ENCODE assay signal across 8 cellular contexts in the genomic region with DNA sequence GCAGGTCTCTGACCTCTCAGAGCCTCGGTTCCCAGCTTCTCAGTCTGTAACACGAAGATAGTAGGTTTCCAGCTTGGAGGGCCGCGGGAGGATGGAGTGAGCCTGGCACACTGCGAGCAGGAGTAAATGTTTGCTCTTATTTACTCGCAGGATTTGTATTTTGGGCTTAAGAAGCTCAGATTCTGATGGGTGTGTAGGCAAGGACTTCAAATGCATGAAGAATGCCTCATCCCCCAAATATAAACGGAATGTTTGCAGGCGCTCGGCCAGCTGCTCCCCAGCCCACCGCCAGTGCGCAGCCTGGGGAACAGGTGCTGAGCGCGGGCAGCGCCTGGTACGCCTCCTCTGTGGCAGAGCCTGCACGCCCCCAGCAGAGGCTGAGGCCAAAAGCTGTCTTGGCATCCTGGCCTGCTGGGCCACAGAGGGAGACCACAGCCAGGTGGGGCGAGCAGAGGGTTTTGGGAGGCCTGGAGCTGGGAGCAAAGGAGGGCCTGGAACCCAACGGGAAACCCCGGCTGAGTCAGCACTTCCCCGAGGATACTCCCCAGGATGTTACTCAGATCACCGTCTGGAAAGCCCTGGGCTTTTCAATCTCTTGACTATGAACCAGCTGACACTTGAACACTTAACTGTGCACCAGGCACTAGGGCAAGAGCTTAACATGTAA. TPM values are rescaled to one million over a fixed set of nuclear protein-coding genes. Genes with fewer than 3 reads are reported as not detected.
A peak's percentile ranks its signal among the peaks of the same experiment; 100 is the strongest.
DNase-seq lines count a peak whose midpoint lies in the region; ATAC-seq and TF ChIP-seq lines count a peak whose summit lies in the region.

No MANE protein-coding gene starts in this region.

- H3K4me3 ChIP-seq in BLaER1 (peak overlapping the region; percentile 31; the same call in 1 of the 2 replicates), Karpas-422 (ENCODE audit: low read length) (no peak overlapping the region), brain microvascular endothelial cell (ENCODE audit: low read depth, low read length) (no peak overlapping the region), mesodermal cell (ENCODE audit: extremely low read depth, insufficient read depth, low read length, poor library complexity, severe bottlenecking) (no peak overlapping the region), uterus (no peak overlapping the region)

- H3K4me1 ChIP-seq in BLaER1 (peaks cover 100% of the 10 kb centered on the region), Karpas-422 (ENCODE audit: low read length) (peaks cover 80% of the 10 kb centered on the region), mesodermal cell (ENCODE audit: control insufficient read depth, insufficient read depth, low read length, poor library complexity, severe bottlenecking) (peaks cover 65% of the 10 kb centered on the region), uterus (peaks cover 14 to 42% of the 10 kb centered on the region in 2 donors)

- DNase-seq in Karpas-422 (no peak), brain microvascular endothelial cell (peak; percentile 79), uterus (peak; percentile 67 to 69), NCI-H2029 treated with DMSO at 0.1 percent for 48 hours (lab: John Stamatoyannopoulos, UW) (no peak), NCI-H146 (lab: John Stamatoyannopoulos, UW) (no peak)

- peaks cover 63% of the 10 kb centered on the region for H4K20me1 ChIP-seq in BLaER1
- peaks cover 13% of the 10 kb centered on the region; the same call in 1 of the 2 replicates for H4K20me1 ChIP-seq in Karpas-422 (ENCODE audit: insufficient read depth, low read depth, low read length)

- no peak for ATAC-seq in HG02759 (IDR thresholded peaks at IDR 0.05; ENCODE audit: unreplicated experiment)

- in situ Hi-C loops in brain microvascular endothelial cell (cut with HindIII; ENCODE audit: low pct_ligation_motif_present, low sequenced_read_pairs), result no loop called here

- H3K9me3 ChIP-seq in BLaER1, result no peaks in the 10 kb centered on the region
- H3K9me3 ChIP-seq in Karpas-422 (ENCODE audit: low read length), result no peaks in the 10 kb centered on the region
- H3K9me3 ChIP-seq in mesodermal cell (ENCODE audit: control insufficient read depth, low read length), result no peaks in the 10 kb centered on the region
- H3K9me3 ChIP-seq in uterus, result no peaks in the 10 kb centered on the region

- H3K27me3 ChIP-seq in BLaER1 (no peaks in the 10 kb centered on the region), Karpas-422 (ENCODE audit: low read length) (no peaks in the 10 kb centered on the region), brain microvascular endothelial cell (replicated peaks) (no peaks in the 10 kb centered on the region), uterus (no peaks in the 10 kb centered on the region)

- no peaks in the 10 kb centered on the region for H3K9me2 ChIP-seq in Karpas-422 (replicated peaks; ENCODE audit: insufficient read depth, low read length)

- TF ChIP-seq CTCF in brain microvascular endothelial cell (IDR thresholded peaks at IDR 0.05; ENCODE audit: low read depth, low read length, missing control alignments) (no peak), uterus (IDR thresholded peaks at IDR 0.05) (no peak)

- H3K27ac ChIP-seq in BLaER1 (peak overlapping the region; percentile 92), Karpas-422 (ENCODE audit: low read length) (peak overlapping the region; percentile 75), brain microvascular endothelial cell (peak overlapping the region; percentile 76), mesodermal cell (ENCODE audit: low read depth, low read length, severe bottlenecking) (peak overlapping the region; percentile 90), uterus (peak overlapping the region; percentile 77 to 86)

- H3K79me2 ChIP-seq in Karpas-422 (ENCODE audit: low read length), result peaks cover 70% of the 10 kb centered on the region

- intact Hi-C loops in uterus (cut with DNase I; ENCODE audit: low total_unique reads), result no loop called here

- H3K4me2 ChIP-seq in BLaER1, result peak overlapping the region; percentile 97
- peak overlapping the region; percentile 50 for H3K4me2 ChIP-seq in Karpas-422 (ENCODE audit: low read depth, low read length, poor library complexity, severe bottlenecking)

- no peak for TF ChIP-seq POLR2A in uterus (IDR thresholded peaks at IDR 0.05)

- 95 to 97% methylated on average over 19 to 21 of the region's 21 CpGs for WGBS in mesodermal cell (ENCODE audit: insufficient coverage in 2 of 2), 2 experiments

- H3K9ac ChIP-seq in BLaER1 (peak overlapping the region; percentile 81), Karpas-422 (ENCODE audit: low read length) (peak overlapping the region; percentile 30)

- H2AFZ ChIP-seq in Karpas-422 (ENCODE audit: low read length), result no peak overlapping the region

- H3K36me3 ChIP-seq in BLaER1 (peaks cover 59% of the 10 kb centered on the region), Karpas-422 (ENCODE audit: insufficient read depth, low read length) (peaks cover 19% of the 10 kb centered on the region), brain microvascular endothelial cell (replicated peaks) (peaks cover 28% of the 10 kb centered on the region), mesodermal cell (ENCODE audit: control insufficient read depth, insufficient read depth, low read length) (peaks cover 55% of the 10 kb centered on the region), uterus (no peaks in the 10 kb centered on the region)

RNA-seq across cellular contexts. Expression of a gene that starts 9.4 kb away (rescaled TPM):
- 30.8 and 77.3 TPM in 2 replicates for total RNA-seq in Karpas-422 (2014; rRNA removed; shearing (Covaris generic); ENCODE audit: low replicate concordance)
- 41.5 TPM for polyA plus RNA-seq in mesodermal cell (2013, experiment 1 of 2)
- 36.3 TPM for polyA plus RNA-seq in mesodermal cell (2013, experiment 2 of 2)
- 10 to 100 TPM in 3 of 4 donors, 1 to 10 TPM in 1; 3.5 to 78.7 (median 36.9) TPM for total RNA-seq in uterus

RNA-seq across cellular contexts. Expression of a gene that starts 24.6 kb away (rescaled TPM):
- 0.15 and 0.22 TPM in 2 replicates for total RNA-seq in Karpas-422 (2014; rRNA removed; shearing (Covaris generic); ENCODE audit: low replicate concordance)
- polyA plus RNA-seq in mesodermal cell (2013, experiment 1 of 2), result 4.0 TPM
- polyA plus RNA-seq in mesodermal cell (2013, experiment 2 of 2), result 3.1 TPM
- total RNA-seq in uterus, result 1 to 10 TPM in 1 of 4 donors, under 1 TPM in 3; under 0.01 to 2.7 (median 0.30) TPM

RNA-seq across cellular contexts. Expression of a gene that starts 48.0 kb away (rescaled TPM):
- 16.2 and 24.6 TPM in 2 replicates for total RNA-seq in Karpas-422 (2014; rRNA removed; shearing (Covaris generic); ENCODE audit: low replicate concordance)
- 13.8 TPM for polyA plus RNA-seq in mesodermal cell (2013, experiment 1 of 2)
- polyA plus RNA-seq in mesodermal cell (2013, experiment 2 of 2), result 11.5 TPM
- total RNA-seq in uterus, result 10 to 100 TPM in 3 of 4 donors, 1 to 10 TPM in 1; 6.8 to 39.6 (median 18.4) TPM

RNA-seq across cellular contexts. Expression of a gene that starts 55.5 kb away (rescaled TPM):
- total RNA-seq in Karpas-422 (2014; rRNA removed; shearing (Covaris generic); ENCODE audit: low replicate concordance), result 1.8 and 7.5 TPM in 2 replicates
- polyA plus RNA-seq in mesodermal cell (2013, experiment 1 of 2), result 17.9 TPM
- 15.3 TPM for polyA plus RNA-seq in mesodermal cell (2013, experiment 2 of 2)
- 10 to 100 TPM in 2 of 4 donors, 1 to 10 TPM in 2; 6.7 to 23.4 (median 13.0) TPM for total RNA-seq in uterus

RNA-seq across cellular contexts. Expression of a gene that starts 58.7 kb away (rescaled TPM):
- total RNA-seq in Karpas-422 (2014; rRNA removed; shearing (Covaris generic); ENCODE audit: low replicate concordance), result 27.6 and 28.3 TPM in 2 replicates
- polyA plus RNA-seq in mesodermal cell (2013, experiment 1 of 2), result 50.2 TPM
- 42.8 TPM for polyA plus RNA-seq in mesodermal cell (2013, experiment 2 of 2)
- 10 to 100 TPM in 2 of 4 donors, 1 to 10 TPM in 2; 3.8 to 26.2 (median 14.9) TPM for total RNA-seq in uterus

Comparison
In these comparisons a context has a peak if more than half of its experiments do, and no peak if none do; other contexts are left out.
1. DNase-seq: peak in brain microvascular endothelial cell (single experiment) and uterus (2 of 2); none in Karpas-422 (single experiment), NCI-H2029 treated with DMSO at 0.1 percent for 48 hours (single experiment) and NCI-H146 (single experiment).
2. Peak in every context shown above with its lines, with median percentiles within 50 percentile points of each other: H3K27ac ChIP-seq.